Comparison of ENCODE assay signal across 18 cellular contexts in the genomic region with DNA sequence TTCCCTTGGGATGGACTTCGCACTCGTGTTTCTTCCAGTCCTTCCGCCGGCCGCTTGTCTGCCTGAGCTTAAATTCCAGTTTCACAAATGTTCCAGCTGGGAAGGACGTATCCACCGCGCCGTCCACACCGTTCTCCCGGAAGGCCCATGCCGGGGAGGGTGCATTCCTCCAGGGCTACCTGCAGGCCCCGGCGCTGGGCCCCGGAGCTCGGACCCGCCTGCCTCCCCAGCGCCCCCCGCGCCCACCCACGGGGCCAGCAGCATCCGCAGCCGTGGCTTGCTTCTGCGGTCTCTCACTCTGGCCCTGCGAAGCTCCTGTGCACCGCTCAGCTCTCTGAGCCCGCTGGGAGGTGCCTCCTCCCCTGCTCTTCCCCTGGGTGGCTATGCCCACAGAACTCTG.
DNase-seq lines count a peak whose midpoint lies in the region; ATAC-seq and TF ChIP-seq lines count a peak whose summit lies in the region.
"Had no signal": no experiment of that assay in that cellular context is flagged by ENCODE, and none has a peak within 500 bp of the region (broad histone marks: within the 10 kb centered on the region; RNA-seq: fewer than 3 reads in every experiment).

No MANE protein-coding gene starts in this region.

- DNase-seq in NCI-H2227 (lab: John Stamatoyannopoulos, UW; ENCODE audit: unreplicated experiment), result peak; percentile 58
- DNase-seq in testis, result no peak
- no peak for DNase-seq in aorta
- DNase-seq in sigmoid colon, result no peak
- no peak for DNase-seq in H7
- no peak for DNase-seq in SJCRH30
- DNase-seq: AML-193; Caco-2; Calu3; CD4-positive, alpha-beta T cell; CD8-positive, alpha-beta T cell; DMS79 treated with DMSO at 0.1 percent for 48 hours; GF-D8 had no signal

- peak overlapping the region; percentile 9; the same call in 1 of the 2 replicates for H3K4me3 ChIP-seq in iPS-18c (ENCODE audit: insufficient read depth, low read depth, low read length)
- H3K4me3 ChIP-seq in testis, result peak overlapping the region; percentile 15 to 44
- H3K4me3 ChIP-seq in aorta (ENCODE audit: low read length in 2 of 2), result no peak overlapping the region
- H3K4me3 ChIP-seq in sigmoid colon, result no peak overlapping the region
- H3K4me3 ChIP-seq in H7 (ENCODE audit: insufficient read depth, low read depth, low read length), result no peak overlapping the region
- no peak overlapping the region for H3K4me3 ChIP-seq in SJCRH30
- H3K4me3 ChIP-seq: A549; BLaER1 treated with 17β-estradiol and CSF1 and Interleukin-3, amounts not matched to agents 10 nM and 100 nM had no signal

- H3K9me3 ChIP-seq in iPS-18c (ENCODE audit: control insufficient read depth, insufficient read depth, low read length) (peaks cover 18% of the 10 kb centered on the region), testis (no peaks in the 10 kb centered on the region), aorta (ENCODE audit: control insufficient read depth, low read length) (peaks cover 2% of the 10 kb centered on the region), sigmoid colon (peaks cover 0 to 4% (median 0%) of the 10 kb centered on the region in 4 donors), SJCRH30 (replicated peaks) (no peaks in the 10 kb centered on the region)
- H3K9me3 ChIP-seq: A549, Caco-2 had no signal

- no peak for TF ChIP-seq EP300 in sigmoid colon (IDR thresholded peaks at IDR 0.05)

- TF ChIP-seq CTCF in testis (IDR thresholded peaks at IDR 0.05) (no peak), sigmoid colon (IDR thresholded peaks at IDR 0.05) (no peak)

- 69 to 73% methylated on average over 26 to 27 of the region's 27 CpGs for WGBS in testis, 2 donors
- WGBS in aorta, 2 donors, result 75 to 87% methylated on average over 23 to 27 of the region's 27 CpGs
- WGBS in sigmoid colon, 2 donors, result 85 to 90% methylated on average over 27 of the region's 27 CpGs

- no peaks in the 10 kb centered on the region for H3K27me3 ChIP-seq in testis
- no peaks in the 10 kb centered on the region for H3K27me3 ChIP-seq in aorta (ENCODE audit: control insufficient read depth in 1 of 2, insufficient read depth in 2 of 2, low read length in 1 of 2)
- H3K27me3 ChIP-seq in sigmoid colon, result no peaks in the 10 kb centered on the region
- no peaks in the 10 kb centered on the region for H3K27me3 ChIP-seq in H7 (ENCODE audit: control insufficient read depth, insufficient read depth, low read length)
- no peaks in the 10 kb centered on the region for H3K27me3 ChIP-seq in SJCRH30
- H3K27me3 ChIP-seq: BLaER1 treated with 17β-estradiol and CSF1 and Interleukin-3, amounts not matched to agents 10 nM and 100 nM had no signal

- H3K4me1 ChIP-seq in testis (no peaks in the 10 kb centered on the region), aorta (ENCODE audit: control insufficient read depth in 1 of 2, insufficient read depth in 2 of 2, low read length in 2 of 2) (no peaks in the 10 kb centered on the region), sigmoid colon (no peaks in the 10 kb centered on the region), SJCRH30 (no peaks in the 10 kb centered on the region)
- H3K4me1 ChIP-seq: A549; BLaER1 treated with 17β-estradiol and CSF1 and Interleukin-3, amounts not matched to agents 10 nM and 100 nM; Caco-2 had no signal

- no peak for TF ChIP-seq POLR2A in testis (IDR thresholded peaks at IDR 0.05)
- no peak for TF ChIP-seq POLR2A in sigmoid colon (IDR thresholded peaks at IDR 0.05)

- no peaks in the 10 kb centered on the region for H3K36me3 ChIP-seq in testis (ENCODE audit: low read depth, missing control alignments)
- no peaks in the 10 kb centered on the region for H3K36me3 ChIP-seq in aorta (ENCODE audit: control insufficient read depth in 1 of 2, insufficient read depth in 2 of 2, low read length in 1 of 2)
- H3K36me3 ChIP-seq in sigmoid colon, result no peaks in the 10 kb centered on the region
- H3K36me3 ChIP-seq in H7 (replicated peaks; ENCODE audit: control insufficient read depth, insufficient read depth, low read length), result no peaks in the 10 kb centered on the region
- no peaks in the 10 kb centered on the region for H3K36me3 ChIP-seq in SJCRH30
- H3K36me3 ChIP-seq: BLaER1 treated with 17β-estradiol and CSF1 and Interleukin-3, amounts not matched to agents 10 nM and 100 nM had no signal

- intact Hi-C loops in testis (cut with DNase I; ENCODE audit: low total_unique reads), result no loop called here
- intact Hi-C loops in aorta (cut with DNase I), result no loop called here
- intact Hi-C loops in sigmoid colon (cut with DNase I), result no loop called here

- ATAC-seq in aorta (ENCODE audit: low FRiP score), result peak; percentile 22
- ATAC-seq: A549; CD8-positive, alpha-beta T cell had no signal

- H3K27ac ChIP-seq in testis (no peak overlapping the region), aorta (ENCODE audit: low read depth in 1 of 2, low read length in 2 of 2) (no peak overlapping the region), sigmoid colon (no peak overlapping the region), SJCRH30 (no peak overlapping the region)
- H3K27ac ChIP-seq: 22Rv1; A549; BLaER1 treated with 17β-estradiol and CSF1 and Interleukin-3, amounts not matched to agents 10 nM and 100 nM; C4-2B had no signal

Comparison
In these comparisons a context has a peak if more than half of its experiments do, and no peak if none do; other contexts are left out.
1. H3K4me3 ChIP-seq: peak in iPS-18c (single experiment) and testis (2 of 2); none in aorta (0 of 2), sigmoid colon (0 of 4), H7 (single experiment) and SJCRH30 (single experiment).